ENCODE assay signal across 1 cellular context in genomic region chr1:27468378-27468777, GRCh38.
A peak's percentile ranks its signal among the peaks of the same experiment; 100 is the strongest.
TF ChIP-seq lines count a peak whose summit lies in the region.

No MANE protein-coding gene starts in this region.

TF ChIP-seq in liver, 16 proteins besides CTCF, POLR2A, EP300 and RAD21:
- TF ChIP-seq HNF4A (conservative IDR thresholded peaks at IDR 0.05), result peak; percentile 47 to 55
TF ChIP-seq in liver: peak in this region for 1; not testable (repeated sequence) for 15.
